Comparison of ENCODE assay signal across 23 cellular contexts in genomic region chr20:57769756-57770155, GRCh38. TPM values are rescaled to one million over a fixed set of nuclear protein-coding genes. Genes with fewer than 3 reads are reported as not detected.
DNase-seq lines count a peak whose midpoint lies in the region; ATAC-seq, FAIRE-seq and TF ChIP-seq lines count a peak whose summit lies in the region.
"Had no signal": no experiment of that assay in that cellular context is flagged by ENCODE, and none has a peak within 500 bp of the region (broad histone marks: within the 10 kb centered on the region; RNA-seq: fewer than 3 reads in every experiment).

No MANE protein-coding gene starts in this region.

- no peaks in the 10 kb centered on the region for H3K4me1 ChIP-seq in right lobe of liver
- no peaks in the 10 kb centered on the region for H3K4me1 ChIP-seq in HepG2 (ENCODE audit: insufficient read depth, low read length)
- H3K4me1 ChIP-seq: Peyer's patch, psoas muscle had no signal

- CTCF ChIA-PET in HepG2 (lab: Yijun Ruan, JAX; ENCODE audit: low intra/inter-chr PET ratio, low total read pairs): no interaction called here

- H3K4me3 ChIP-seq in right lobe of liver (no peak overlapping the region), HepG2 (replicated peaks in 1 of 3; ENCODE audit: insufficient read depth in 1 of 3, low read depth in 2 of 3, low read length in 3 of 3) (no peak overlapping the region)
- H3K4me3 ChIP-seq: Peyer's patch, psoas muscle had no signal

- no peak overlapping the region for H3K27ac ChIP-seq in right lobe of liver
- H3K27ac ChIP-seq in HepG2 (ENCODE audit: extremely low read length, insufficient read depth, low read length): no peak overlapping the region
- H3K27ac ChIP-seq: Peyer's patch, psoas muscle had no signal

- no peak for TF ChIP-seq EP300 in HepG2 (IDR thresholded peaks at IDR 0.05; ENCODE audit: low read depth in 2 of 2, low read length in 2 of 2)
- no peak for TF ChIP-seq EP300 in HepG2 (CRISPR knock-in tag; IDR thresholded peaks at IDR 0.05; ENCODE audit: borderline replicate concordance)

- TF ChIP-seq POLR2A in right lobe of liver (IDR thresholded peaks at IDR 0.05) (no peak), HepG2 (IDR thresholded peaks at IDR 0.05; ENCODE audit: insufficient read depth in 1 of 2, low read depth in 2 of 2, low read length in 2 of 2) (no peak)

- H3K9me3 ChIP-seq in right lobe of liver: no peaks in the 10 kb centered on the region
- H3K9me3 ChIP-seq in HepG2 (ENCODE audit: low read length): no peaks in the 10 kb centered on the region
- H3K9me3 ChIP-seq: Peyer's patch, SK-N-SH had no signal

- H3K36me3 ChIP-seq in right lobe of liver (no peaks in the 10 kb centered on the region), HepG2 (replicated peaks in 1 of 2; ENCODE audit: control insufficient read depth in 1 of 2, insufficient read depth in 2 of 2, low read length in 2 of 2) (no peaks in the 10 kb centered on the region)
- H3K36me3 ChIP-seq: Peyer's patch had no signal

- DNase-seq in right lobe of liver: no peak
- DNase-seq in HepG2 (ENCODE audit: low spot score): no peak
- DNase-seq in UCSD-AML1 (lab: John Stamatoyannopoulos, UW; ENCODE audit: unreplicated experiment): peak; percentile 74
- DNase-seq in islet precursor cell: peak; percentile 94
- no peak for DNase-seq in stimulated activated CD4-positive, alpha-beta T cell treated with anti-CD3 and anti-CD28 coated beads, Interleukin-2, amount 100 ng/mL, for 24 hours
- DNase-seq: activated CD4-positive, alpha-beta memory T cell treated with anti-CD3 and anti-CD28 coated beads for 36 hours; activated CD4-positive, CD25-positive, alpha-beta regulatory T cell; activated naive CD4-positive, alpha-beta T cell treated with Interleukin-2 at 50 U/mL for 16 hours; aorta; CD4-positive, CD25-positive, alpha-beta regulatory T cell; effector CD8-positive, alpha-beta T cell; GOT3; NCI-H1417; NCI-H510A; psoas muscle; SK-N-SH had no signal

- H3K27me3 ChIP-seq in right lobe of liver: no peaks in the 10 kb centered on the region
- peaks cover 7 to 51% of the 10 kb centered on the region in 2 experiments; a peak in 4 of 5 replicates for H3K27me3 ChIP-seq in HepG2 (ENCODE audit: control insufficient read depth in 1 of 2, insufficient read depth in 2 of 2, low read length in 2 of 2)
- H3K27me3 ChIP-seq: Peyer's patch had no signal

- no peak overlapping the region for H3K4me2 ChIP-seq in HepG2 (ENCODE audit: low read depth, low read length)
- H3K4me2 ChIP-seq: SK-N-SH had no signal

- no peak overlapping the region for H3K9ac ChIP-seq in HepG2 (ENCODE audit: insufficient read depth, low read depth, low read length)
- H3K9ac ChIP-seq: SK-N-SH had no signal

- in situ Hi-C loops in HepG2 (cut with HindIII; ENCODE audit: extremely low pct_ligation_motif_present, low pct_unique_long_range_greater_than_20kb): no loop called here

- no peak for TF ChIP-seq RAD21 in HepG2 (CRISPR knock-in tag; IDR thresholded peaks at IDR 0.05)

- TF ChIP-seq CTCF in right lobe of liver (IDR thresholded peaks at IDR 0.05): no peak
- TF ChIP-seq CTCF in HepG2 (CRISPR knock-in tag; IDR thresholded peaks at IDR 0.05): no peak

- H4K20me1 ChIP-seq in HepG2 (ENCODE audit: insufficient read depth, low read length): no peaks in the 10 kb centered on the region

- WGBS in right lobe of liver (ENCODE audit: insufficient coverage, low coverage, low lambda C conversion rate, missing lambda C conversion rate): 20% methylated on average over 5 of the region's 5 CpGs
- WGBS in HepG2 (ENCODE audit: low lambda C conversion rate): 22% methylated on average over 5 of the region's 5 CpGs

- intact Hi-C loops in right lobe of liver (cut with DNase I): no loop called here
- intact Hi-C loops in HepG2 (cut with micrococcal nuclease; ENCODE audit: unreplicated experiment): no loop called here

- POLR2A ChIA-PET in HepG2 (lab: Yijun Ruan, JAX): no interaction called here

- no peak for FAIRE-seq in HepG2 (lab: Jason Lieb, UNC)
- FAIRE-seq: G401.6, GM19239, urothelium cell line had no signal

- ATAC-seq in right lobe of liver (peak; percentile 34 to 56 (median 46)), HepG2 (no peak), HG03520 (IDR thresholded peaks at IDR 0.05; ENCODE audit: unreplicated experiment) (no peak), GM21360 (IDR thresholded peaks at IDR 0.05; ENCODE audit: unreplicated experiment) (no peak), HG03196 (IDR thresholded peaks at IDR 0.05; ENCODE audit: unreplicated experiment) (no peak)
- ATAC-seq: psoas muscle had no signal

- no TSS peak for BruUV-seq in HepG2 (replicated peaks; lab: Mats Ljungman, UMichigan)

- no peaks in the 10 kb centered on the region for H3K79me2 ChIP-seq in HepG2 (ENCODE audit: insufficient read depth, low read length)

- no peak overlapping the region for H2AFZ ChIP-seq in HepG2 (ENCODE audit: low read length)

TF ChIP-seq in HepG2, 621 proteins besides CTCF, POLR2A, EP300 and RAD21:
- no peak for TF ChIP-seq ZFP62 (CRISPR knock-in tag; IDR thresholded peaks at IDR 0.05)

RNA-seq across cellular contexts. Expression of gene PMEPA1, which starts 59.9 kb away (rescaled TPM):
- total RNA-seq in right lobe of liver (1 to 10 TPM in 4 of 6 experiments, under 1 TPM in 2; 0.50 to 2.3 (median 1.4) TPM), HepG2 (2016; rRNA removed; fragmentation: Illumina TruSeq; extraction: Trizol) (not detected in 2 replicates)
- not detected in 2 replicates for total RNA-seq in HepG2 (2016; cell fraction: cytosol; rRNA removed; fragmentation: Illumina TruSeq; extraction: Trizol; ENCODE audit: low read depth)
- not detected in 2 replicates for total RNA-seq in HepG2 (2016; cell fraction: insoluble cytoplasmic fraction; rRNA removed; fragmentation: Illumina TruSeq; extraction: Trizol)
- total RNA-seq in HepG2 (2016; cell fraction: membrane; rRNA removed; fragmentation: Illumina TruSeq; extraction: Trizol): 0.31 TPM in 1 of 2 replicates, not detected in the other
- total RNA-seq in HepG2 (2016; cell fraction: nucleus; rRNA removed; fragmentation: Illumina TruSeq; extraction: Trizol): not detected in 2 replicates
- 0.08 TPM in 1 of 2 replicates, not detected in the other for polyA plus RNA-seq in HepG2 (2011; rRNA removed)
- 0.03 TPM in 1 of 2 replicates, not detected in the other for polyA plus RNA-seq in HepG2 (2011; cell fraction: cytosol; rRNA removed)
- 0.12 and 0.16 TPM in 2 replicates for polyA plus RNA-seq in HepG2 (2011; cell fraction: nucleus; rRNA removed)
- polyA plus RNA-seq in HepG2 (2012): not detected in 2 replicates
- not detected in 2 replicates for polyA plus RNA-seq in HepG2 (2016; cell fraction: cytosol; fragmentation: Illumina TruSeq; extraction: Trizol; ENCODE audit: low read depth)
- not detected in 2 replicates for polyA plus RNA-seq in HepG2 (2016; cell fraction: insoluble cytoplasmic fraction; fragmentation: Illumina TruSeq; extraction: Trizol; ENCODE audit: low read depth)
- 0.15 TPM in 1 of 2 replicates, not detected in the other for polyA plus RNA-seq in HepG2 (2016; cell fraction: membrane; fragmentation: Illumina TruSeq; extraction: Trizol; ENCODE audit: low read depth)
- not detected in 2 replicates for polyA plus RNA-seq in HepG2 (2016; cell fraction: nucleus; fragmentation: Illumina TruSeq; extraction: Trizol; ENCODE audit: insufficient read depth, low read depth)
- 0.20 and 7.8 TPM in 2 replicates for polyA minus RNA-seq in HepG2 (2011; rRNA and poly(A)+ RNA removed; ENCODE audit: low replicate concordance)
- polyA minus RNA-seq in HepG2 (2011; cell fraction: cytosol; rRNA and poly(A)+ RNA removed): 0.53 TPM in 1 of 2 replicates, not detected in the other
- 0.39 TPM in 1 of 2 replicates, not detected in the other for polyA minus RNA-seq in HepG2 (2011; cell fraction: nucleus; rRNA and poly(A)+ RNA removed)

Comparison
In these comparisons a context has a peak if more than half of its experiments do, and no peak if none do; other contexts are left out.
1. ATAC-seq: peak in right lobe of liver (4 of 4); none in HepG2 (single experiment), HG03520 (single experiment), GM21360 (single experiment) and HG03196 (single experiment).
2. DNase-seq: peak in UCSD-AML1 (single experiment) and islet precursor cell (single experiment); none in right lobe of liver (0 of 3), HepG2 (single experiment) and stimulated activated CD4-positive, alpha-beta T cell treated with anti-CD3 and anti-CD28 coated beads, Interleukin-2, amount 100 ng/mL, for 24 hours (0 of 2).